In the genomic region with DNA sequence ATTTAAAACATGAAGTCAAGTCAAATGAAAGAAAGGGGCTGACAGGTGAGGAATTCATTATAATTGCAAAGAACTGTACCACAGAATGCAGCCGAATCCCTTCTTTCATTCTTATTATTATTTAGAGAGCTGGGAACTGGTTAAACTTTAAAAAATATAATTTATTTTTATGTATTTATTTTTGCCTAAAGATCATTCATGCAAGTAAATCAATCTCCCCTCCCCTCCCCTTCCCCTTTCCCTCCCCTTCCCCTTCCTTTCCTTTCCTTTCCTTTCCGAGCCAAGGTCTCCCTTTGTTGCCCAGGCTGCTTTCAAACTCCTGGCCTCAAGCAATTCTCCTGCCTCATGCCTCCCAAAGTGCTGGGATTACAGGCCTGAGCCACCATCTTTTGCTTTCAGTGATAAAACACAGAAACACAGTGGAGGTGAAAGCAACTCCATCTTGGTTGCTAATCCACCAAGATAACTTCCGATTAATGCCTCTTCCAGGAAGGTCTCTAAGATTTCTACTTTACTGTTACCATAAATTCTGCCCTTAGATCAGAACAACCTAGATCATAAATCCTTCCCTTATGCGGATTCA, we compare ENCODE assay signal across 2 cellular contexts.
TF ChIP-seq lines count a peak whose summit lies in the region.

No MANE protein-coding gene starts in this region.

TF ChIP-seq in liver, 16 proteins besides CTCF, POLR2A, EP300 and RAD21 (continued from another document):
- TF ChIP-seq, protein P1, sequence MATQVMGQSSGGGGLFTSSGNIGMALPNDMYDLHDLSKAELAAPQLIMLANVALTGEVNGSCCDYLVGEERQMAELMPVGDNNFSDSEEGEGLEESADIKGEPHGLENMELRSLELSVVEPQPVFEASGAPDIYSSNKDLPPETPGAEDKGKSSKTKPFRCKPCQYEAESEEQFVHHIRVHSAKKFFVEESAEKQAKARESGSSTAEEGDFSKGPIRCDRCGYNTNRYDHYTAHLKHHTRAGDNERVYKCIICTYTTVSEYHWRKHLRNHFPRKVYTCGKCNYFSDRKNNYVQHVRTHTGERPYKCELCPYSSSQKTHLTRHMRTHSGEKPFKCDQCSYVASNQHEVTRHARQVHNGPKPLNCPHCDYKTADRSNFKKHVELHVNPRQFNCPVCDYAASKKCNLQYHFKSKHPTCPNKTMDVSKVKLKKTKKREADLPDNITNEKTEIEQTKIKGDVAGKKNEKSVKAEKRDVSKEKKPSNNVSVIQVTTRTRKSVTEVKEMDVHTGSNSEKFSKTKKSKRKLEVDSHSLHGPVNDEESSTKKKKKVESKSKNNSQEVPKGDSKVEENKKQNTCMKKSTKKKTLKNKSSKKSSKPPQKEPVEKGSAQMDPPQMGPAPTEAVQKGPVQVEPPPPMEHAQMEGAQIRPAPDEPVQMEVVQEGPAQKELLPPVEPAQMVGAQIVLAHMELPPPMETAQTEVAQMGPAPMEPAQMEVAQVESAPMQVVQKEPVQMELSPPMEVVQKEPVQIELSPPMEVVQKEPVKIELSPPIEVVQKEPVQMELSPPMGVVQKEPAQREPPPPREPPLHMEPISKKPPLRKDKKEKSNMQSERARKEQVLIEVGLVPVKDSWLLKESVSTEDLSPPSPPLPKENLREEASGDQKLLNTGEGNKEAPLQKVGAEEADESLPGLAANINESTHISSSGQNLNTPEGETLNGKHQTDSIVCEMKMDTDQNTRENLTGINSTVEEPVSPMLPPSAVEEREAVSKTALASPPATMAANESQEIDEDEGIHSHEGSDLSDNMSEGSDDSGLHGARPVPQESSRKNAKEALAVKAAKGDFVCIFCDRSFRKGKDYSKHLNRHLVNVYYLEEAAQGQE (IDR thresholded peaks at IDR 0.05) = no peak
- TF ChIP-seq JUND (IDR thresholded peaks at IDR 0.05) (no peak), HNF4G (IDR thresholded peaks at IDR 0.05) (no peak), EGR1 (IDR thresholded peaks at IDR 0.05; ENCODE audit: low read depth in 2 of 2) (no peak), TAF1 (conservative IDR thresholded peaks at IDR 0.05) (no peak), SP1 (IDR thresholded peaks at IDR 0.05) (no peak), YY1 (IDR thresholded peaks at IDR 0.05) (no peak), GABPA (IDR thresholded peaks at IDR 0.05 in 1 of 2, conservative IDR thresholded peaks at IDR 0.05 in 1 of 2) (no peak), FOXA1 (IDR thresholded peaks at IDR 0.05) (no peak), NR2F2 (IDR thresholded peaks at IDR 0.05) (no peak), HNF4A (conservative IDR thresholded peaks at IDR 0.05) (no peak), RXRA (IDR thresholded peaks at IDR 0.05) (no peak)
- TF ChIP-seq, protein P2, sequence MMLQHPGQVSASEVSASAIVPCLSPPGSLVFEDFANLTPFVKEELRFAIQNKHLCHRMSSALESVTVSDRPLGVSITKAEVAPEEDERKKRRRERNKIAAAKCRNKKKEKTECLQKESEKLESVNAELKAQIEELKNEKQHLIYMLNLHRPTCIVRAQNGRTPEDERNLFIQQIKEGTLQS (IDR thresholded peaks at IDR 0.05) = no peak
- TF ChIP-seq, protein P3, sequence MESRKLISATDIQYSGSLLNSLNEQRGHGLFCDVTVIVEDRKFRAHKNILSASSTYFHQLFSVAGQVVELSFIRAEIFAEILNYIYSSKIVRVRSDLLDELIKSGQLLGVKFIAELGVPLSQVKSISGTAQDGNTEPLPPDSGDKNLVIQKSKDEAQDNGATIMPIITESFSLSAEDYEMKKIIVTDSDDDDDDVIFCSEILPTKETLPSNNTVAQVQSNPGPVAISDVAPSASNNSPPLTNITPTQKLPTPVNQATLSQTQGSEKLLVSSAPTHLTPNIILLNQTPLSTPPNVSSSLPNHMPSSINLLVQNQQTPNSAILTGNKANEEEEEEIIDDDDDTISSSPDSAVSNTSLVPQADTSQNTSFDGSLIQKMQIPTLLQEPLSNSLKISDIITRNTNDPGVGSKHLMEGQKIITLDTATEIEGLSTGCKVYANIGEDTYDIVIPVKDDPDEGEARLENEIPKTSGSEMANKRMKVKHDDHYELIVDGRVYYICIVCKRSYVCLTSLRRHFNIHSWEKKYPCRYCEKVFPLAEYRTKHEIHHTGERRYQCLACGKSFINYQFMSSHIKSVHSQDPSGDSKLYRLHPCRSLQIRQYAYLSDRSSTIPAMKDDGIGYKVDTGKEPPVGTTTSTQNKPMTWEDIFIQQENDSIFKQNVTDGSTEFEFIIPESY (IDR thresholded peaks at IDR 0.05) = no peak
- TF ChIP-seq, protein P4, sequence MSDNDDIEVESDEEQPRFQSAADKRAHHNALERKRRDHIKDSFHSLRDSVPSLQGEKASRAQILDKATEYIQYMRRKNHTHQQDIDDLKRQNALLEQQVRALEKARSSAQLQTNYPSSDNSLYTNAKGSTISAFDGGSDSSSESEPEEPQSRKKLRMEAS (IDR thresholded peaks at IDR 0.05) = no peak

TF ChIP-seq in SK-N-SH treated with all-trans-retinoic acid at 6 μM for 48 hours, 23 proteins besides CTCF, POLR2A, EP300 and RAD21 (continued from another document):
- TF ChIP-seq ISL1 (CRISPR knock-in tag; IDR thresholded peaks at IDR 0.05) (no peak), ZNF70 (CRISPR knock-in tag; IDR thresholded peaks at IDR 0.05) (no peak), PPARA (CRISPR knock-in tag; IDR thresholded peaks at IDR 0.05; ENCODE audit: borderline replicate concordance) (no peak), ESRRG (CRISPR knock-in tag; IDR thresholded peaks at IDR 0.05) (no peak)
- TF ChIP-seq, protein P5, sequence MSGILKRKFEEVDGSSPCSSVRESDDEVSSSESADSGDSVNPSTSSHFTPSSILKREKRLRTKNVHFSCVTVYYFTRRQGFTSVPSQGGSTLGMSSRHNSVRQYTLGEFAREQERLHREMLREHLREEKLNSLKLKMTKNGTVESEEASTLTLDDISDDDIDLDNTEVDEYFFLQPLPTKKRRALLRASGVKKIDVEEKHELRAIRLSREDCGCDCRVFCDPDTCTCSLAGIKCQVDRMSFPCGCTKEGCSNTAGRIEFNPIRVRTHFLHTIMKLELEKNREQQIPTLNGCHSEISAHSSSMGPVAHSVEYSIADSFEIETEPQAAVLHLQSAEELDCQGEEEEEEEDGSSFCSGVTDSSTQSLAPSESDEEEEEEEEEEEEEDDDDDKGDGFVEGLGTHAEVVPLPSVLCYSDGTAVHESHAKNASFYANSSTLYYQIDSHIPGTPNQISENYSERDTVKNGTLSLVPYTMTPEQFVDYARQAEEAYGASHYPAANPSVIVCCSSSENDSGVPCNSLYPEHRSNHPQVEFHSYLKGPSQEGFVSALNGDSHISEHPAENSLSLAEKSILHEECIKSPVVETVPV (CRISPR knock-in tag; IDR thresholded peaks at IDR 0.05) = no peak
- TF ChIP-seq, protein P6, sequence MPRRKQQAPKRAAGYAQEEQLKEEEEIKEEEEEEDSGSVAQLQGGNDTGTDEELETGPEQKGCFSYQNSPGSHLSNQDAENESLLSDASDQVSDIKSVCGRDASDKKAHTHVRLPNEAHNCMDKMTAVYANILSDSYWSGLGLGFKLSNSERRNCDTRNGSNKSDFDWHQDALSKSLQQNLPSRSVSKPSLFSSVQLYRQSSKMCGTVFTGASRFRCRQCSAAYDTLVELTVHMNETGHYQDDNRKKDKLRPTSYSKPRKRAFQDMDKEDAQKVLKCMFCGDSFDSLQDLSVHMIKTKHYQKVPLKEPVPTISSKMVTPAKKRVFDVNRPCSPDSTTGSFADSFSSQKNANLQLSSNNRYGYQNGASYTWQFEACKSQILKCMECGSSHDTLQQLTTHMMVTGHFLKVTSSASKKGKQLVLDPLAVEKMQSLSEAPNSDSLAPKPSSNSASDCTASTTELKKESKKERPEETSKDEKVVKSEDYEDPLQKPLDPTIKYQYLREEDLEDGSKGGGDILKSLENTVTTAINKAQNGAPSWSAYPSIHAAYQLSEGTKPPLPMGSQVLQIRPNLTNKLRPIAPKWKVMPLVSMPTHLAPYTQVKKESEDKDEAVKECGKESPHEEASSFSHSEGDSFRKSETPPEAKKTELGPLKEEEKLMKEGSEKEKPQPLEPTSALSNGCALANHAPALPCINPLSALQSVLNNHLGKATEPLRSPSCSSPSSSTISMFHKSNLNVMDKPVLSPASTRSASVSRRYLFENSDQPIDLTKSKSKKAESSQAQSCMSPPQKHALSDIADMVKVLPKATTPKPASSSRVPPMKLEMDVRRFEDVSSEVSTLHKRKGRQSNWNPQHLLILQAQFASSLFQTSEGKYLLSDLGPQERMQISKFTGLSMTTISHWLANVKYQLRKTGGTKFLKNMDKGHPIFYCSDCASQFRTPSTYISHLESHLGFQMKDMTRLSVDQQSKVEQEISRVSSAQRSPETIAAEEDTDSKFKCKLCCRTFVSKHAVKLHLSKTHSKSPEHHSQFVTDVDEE (CRISPR knock-in tag; IDR thresholded peaks at IDR 0.05) = no peak
- TF ChIP-seq, protein P7, sequence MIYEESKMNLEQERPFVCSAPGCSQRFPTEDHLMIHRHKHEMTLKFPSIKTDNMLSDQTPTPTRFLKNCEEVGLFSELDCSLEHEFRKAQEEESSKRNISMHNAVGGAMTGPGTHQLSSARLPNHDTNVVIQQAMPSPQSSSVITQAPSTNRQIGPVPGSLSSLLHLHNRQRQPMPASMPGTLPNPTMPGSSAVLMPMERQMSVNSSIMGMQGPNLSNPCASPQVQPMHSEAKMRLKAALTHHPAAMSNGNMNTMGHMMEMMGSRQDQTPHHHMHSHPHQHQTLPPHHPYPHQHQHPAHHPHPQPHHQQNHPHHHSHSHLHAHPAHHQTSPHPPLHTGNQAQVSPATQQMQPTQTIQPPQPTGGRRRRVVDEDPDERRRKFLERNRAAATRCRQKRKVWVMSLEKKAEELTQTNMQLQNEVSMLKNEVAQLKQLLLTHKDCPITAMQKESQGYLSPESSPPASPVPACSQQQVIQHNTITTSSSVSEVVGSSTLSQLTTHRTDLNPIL (CRISPR knock-in tag; IDR thresholded peaks at IDR 0.05; ENCODE audit: low read depth) = no peak
